In the genomic region with DNA sequence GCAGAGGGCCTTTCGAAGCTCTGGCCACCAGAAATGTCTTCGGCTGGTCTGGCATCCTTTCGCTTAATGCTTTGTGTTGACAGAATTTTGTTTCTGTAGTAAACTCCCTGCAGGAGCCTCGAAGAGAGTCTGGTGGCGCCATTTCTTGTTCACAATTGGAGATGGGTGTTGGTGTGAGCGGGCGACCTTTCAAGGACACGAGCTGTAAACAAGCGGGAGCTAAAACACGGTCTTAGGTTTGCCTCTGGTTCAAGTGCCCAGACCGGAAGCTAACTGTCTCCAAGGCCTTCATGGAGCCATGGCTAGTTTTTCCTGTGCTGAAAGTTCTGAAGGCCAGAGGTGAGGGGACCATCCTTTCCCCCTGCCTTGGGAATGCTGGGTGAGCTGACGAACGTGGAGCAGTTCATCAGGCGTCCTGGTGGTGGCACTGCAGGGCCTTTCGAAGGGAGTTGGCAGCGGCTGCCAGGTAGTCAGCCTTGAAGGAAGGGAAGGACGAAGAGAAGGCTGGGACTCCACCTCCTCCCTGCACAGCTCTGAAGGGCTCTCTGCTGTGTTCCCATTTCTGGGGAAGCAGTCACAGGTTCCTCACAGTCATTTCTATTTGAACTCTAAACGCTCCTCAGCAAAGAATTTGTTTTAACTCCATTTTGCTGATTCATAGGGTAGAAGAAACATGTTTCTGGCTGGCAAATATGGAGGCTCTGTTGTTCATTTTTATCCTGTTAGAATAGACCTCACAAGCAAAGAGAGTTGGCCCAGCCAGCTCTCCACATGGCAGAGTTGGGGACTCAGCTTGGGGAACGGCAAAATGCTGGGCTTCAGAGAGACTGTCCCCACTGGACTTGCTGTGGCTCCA, we compare ENCODE assay signal across 1 cellular context.
A peak's percentile ranks its signal among the peaks of the same experiment; 100 is the strongest.
TF ChIP-seq lines count a peak whose summit lies in the region.

No MANE protein-coding gene starts in this region.

TF ChIP-seq in H1, 55 proteins besides CTCF, POLR2A, EP300 and RAD21 (continued from another document):
- TF ChIP-seq, protein P1, sequence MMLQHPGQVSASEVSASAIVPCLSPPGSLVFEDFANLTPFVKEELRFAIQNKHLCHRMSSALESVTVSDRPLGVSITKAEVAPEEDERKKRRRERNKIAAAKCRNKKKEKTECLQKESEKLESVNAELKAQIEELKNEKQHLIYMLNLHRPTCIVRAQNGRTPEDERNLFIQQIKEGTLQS (IDR thresholded peaks at IDR 0.05; ENCODE audit: insufficient read depth, low read depth, low read length): no peak
- TF ChIP-seq BCL11A (IDR thresholded peaks at IDR 0.05; ENCODE audit: low read depth in 2 of 2, low read length in 2 of 2) (no peak), SIRT6 (IDR thresholded peaks at IDR 0.05; ENCODE audit: low read length) (no peak), CHD1 (IDR thresholded peaks at IDR 0.05; ENCODE audit: low read depth, low read length) (no peak), TBP (IDR thresholded peaks at IDR 0.05; ENCODE audit: low read depth, low read length) (peak; percentile 20; the same call in 1 of the 2 replicates), JUND (IDR thresholded peaks at IDR 0.05; ENCODE audit: low read length) (0 out of 2 replicates have a peak, but pooled peaks have one; percentile 23), POLR2AphosphoS5 (IDR thresholded peaks at IDR 0.05; ENCODE audit: low read depth, low read length) (no peak)
